Comparison of ENCODE assay signal across 8 cellular contexts in genomic region chr7:92621026-92621540, GRCh38. TPM values are rescaled to one million over a fixed set of nuclear protein-coding genes. Genes with fewer than 3 reads are reported as not detected.
A peak's percentile ranks its signal among the peaks of the same experiment; 100 is the strongest.
DNase-seq lines count a peak whose midpoint lies in the region; ATAC-seq and TF ChIP-seq lines count a peak whose summit lies in the region.

No MANE protein-coding gene starts in this region.

- BruUV-seq in A673 (replicated peaks; lab: Mats Ljungman, UMichigan) = no TSS peak

- POLR2A ChIA-PET in A673 (lab: Charles Lee; ENCODE audit: low non-redundant PET) = no interaction called here

- peak overlapping the region; percentile 30 for H3K27ac Mint-ChIP-seq in central memory CD8-positive, alpha-beta T cell (ENCODE audit: low read depth)

- H3K9me3 ChIP-seq in A673 (ENCODE audit: low read depth, low read length, poor library complexity, severe bottlenecking) = peaks cover 4% of the 10 kb centered on the region

- no peak overlapping the region for H3K27ac ChIP-seq in A673 (ENCODE audit: low read depth, low read length, poor library complexity, severe bottlenecking)

- H3K4me3 Mint-ChIP-seq in central memory CD8-positive, alpha-beta T cell = no peak overlapping the region

- no peak overlapping the region for H3K4me3 ChIP-seq in A673 (ENCODE audit: low read depth, low read length, poor library complexity, severe bottlenecking)

- H3K27me3 Mint-ChIP-seq in central memory CD8-positive, alpha-beta T cell = no peaks in the 10 kb centered on the region

- no peaks in the 10 kb centered on the region for H3K9me3 Mint-ChIP-seq in central memory CD8-positive, alpha-beta T cell

- H3K36me3 ChIP-seq in A673 (ENCODE audit: insufficient read depth, low read length, poor library complexity, severe bottlenecking) = no peaks in the 10 kb centered on the region

- CTCF ChIA-PET in A673 (lab: Charles Lee) = no interaction called here

- H3K4me1 ChIP-seq in A673 (ENCODE audit: insufficient read depth, low read length, poor library complexity, severe bottlenecking) = peaks cover 14% of the 10 kb centered on the region

- peaks cover 3% of the 10 kb centered on the region for H3K36me3 Mint-ChIP-seq in central memory CD8-positive, alpha-beta T cell (ENCODE audit: insufficient read depth)

- no peaks in the 10 kb centered on the region for H3K27me3 ChIP-seq in A673 (replicated peaks; ENCODE audit: insufficient read depth, low read depth, low read length, poor library complexity)

- peak; percentile 83 for TF ChIP-seq CTCF in A673 (conservative IDR thresholded peaks at IDR 0.05; ENCODE audit: low read depth, low read length)

- intact Hi-C loops in A673 (cut with micrococcal nuclease; ENCODE audit: unreplicated experiment) (loop anchor here (2.0 to 10.0 kb wide), 5 partner anchors 71 to 614 kb away; partner anchors contain the start of gene VPS50), left colon (cut with DNase I, micrococcal nuclease) (loop anchor here in 1 of 2 donors (10.0 kb wide), 1 partner anchor 214 kb away; the partner anchor contains the start of gene CDK6)

- ATAC-seq in GM18511 (IDR thresholded peaks at IDR 0.05; ENCODE audit: unreplicated experiment) = peak; percentile 67
- peak; percentile 50 for ATAC-seq in HG03095 (IDR thresholded peaks at IDR 0.05; ENCODE audit: unreplicated experiment)
- peak; percentile 82 for ATAC-seq in central memory CD8-positive, alpha-beta T cell (replicated peaks; ENCODE audit: extremely low read depth, poor library complexity, severe bottlenecking)
- peak; percentile 87 for ATAC-seq in left colon

- peaks cover 20% of the 10 kb centered on the region for H3K4me1 Mint-ChIP-seq in central memory CD8-positive, alpha-beta T cell

- peak; percentile 88 for DNase-seq in A673 (ENCODE audit: low spot score)
- DNase-seq in NCI-H2227 (lab: John Stamatoyannopoulos, UW; ENCODE audit: unreplicated experiment) = peak; percentile 67
- DNase-seq in activated CD4-positive, CD25-positive, alpha-beta regulatory T cell (lab: John Stamatoyannopoulos, UW) = peak; percentile 42 to 59 (median 58)
- peak; percentile 53 to 67 for DNase-seq in central memory CD8-positive, alpha-beta T cell (ENCODE audit: low spot score in 2 of 2)
- DNase-seq in left colon = peak; percentile 64 to 76
- peak; percentile 87 for DNase-seq in stimulated activated CD4-positive, alpha-beta T cell treated with anti-CD3 and anti-CD28 coated beads, Interleukin-4, amount 100 ng/mL, for 24 hours

RNA-seq across cellular contexts. Expression of gene FAM133B, which starts 30.9 kb away (rescaled TPM):
- total RNA-seq in A673 (2021) (32.7 and 39.7 TPM in 2 replicates), left colon (10 to 100 TPM; 17.9 to 19.8 TPM)
